19 cellular contexts compared by ENCODE assay signal in genomic region chr1:94901841-94902240, GRCh38.
"Had no signal": no experiment of that assay in that cellular context is flagged by ENCODE, and none has a peak within 500 bp of the region (broad histone marks: within the 10 kb centered on the region; RNA-seq: fewer than 3 reads in every experiment).

No MANE protein-coding gene starts in this region.

- H3K9me3 ChIP-seq: breast epithelium, esophagus squamous epithelium, heart right ventricle, prostate gland had no signal

- H3K4me1 Mint-ChIP-seq: activated CD4-positive, alpha-beta memory T cell treated with anti-CD3 and anti-CD28 coated beads, Interleukin-2, amount 10 ng/mL, durations not matched to agents 7 days and 5 days; stimulated activated naive B cell treated with anti-CD40 and anti-IgM and Interleukin-4, amounts not matched to agents 10 μg/mL and 1 μg/mL and 100 μg/mL, for 72 hours had no signal

- H3K27ac Mint-ChIP-seq: activated CD4-positive, alpha-beta memory T cell treated with anti-CD3 and anti-CD28 coated beads, Interleukin-2, amount 10 ng/mL, durations not matched to agents 7 days and 5 days; activated naive CD8-positive, alpha-beta T cell; natural killer cell treated with Interleukin-12 subunit alpha and Interleukin-12 subunit beta and Interleukin-15 and Interleukin-18, amount 100 ng/mL, for 72 hours; stimulated activated naive B cell treated with anti-CD40 and anti-IgM and Interleukin-4, amounts not matched to agents 10 μg/mL and 1 μg/mL and 100 μg/mL, for 72 hours had no signal

- H3K4me3 ChIP-seq: breast epithelium, esophagus squamous epithelium, heart right ventricle, prostate gland had no signal

- H3K27me3 Mint-ChIP-seq: activated naive CD8-positive, alpha-beta T cell; stimulated activated naive B cell treated with anti-CD40 and anti-IgM and Interleukin-4, amounts not matched to agents 10 μg/mL and 1 μg/mL and 100 μg/mL, for 72 hours had no signal

- H3K9me3 Mint-ChIP-seq: activated CD4-positive, alpha-beta memory T cell treated with anti-CD3 and anti-CD28 coated beads, Interleukin-2, amount 10 ng/mL, durations not matched to agents 7 days and 5 days; natural killer cell treated with Interleukin-12 subunit alpha and Interleukin-12 subunit beta and Interleukin-15 and Interleukin-18, amount 100 ng/mL, for 72 hours; stimulated activated naive B cell treated with anti-CD40 and anti-IgM and Interleukin-4, amounts not matched to agents 10 μg/mL and 1 μg/mL and 100 μg/mL, for 72 hours had no signal

- H3K4me3 Mint-ChIP-seq: activated CD4-positive, alpha-beta memory T cell treated with anti-CD3 and anti-CD28 coated beads, Interleukin-2, amount 10 ng/mL, durations not matched to agents 7 days and 5 days; activated naive CD8-positive, alpha-beta T cell; natural killer cell treated with Interleukin-12 subunit alpha and Interleukin-12 subunit beta and Interleukin-15 and Interleukin-18, amount 100 ng/mL, for 72 hours; stimulated activated naive B cell treated with anti-CD40 and anti-IgM and Interleukin-4, amounts not matched to agents 10 μg/mL and 1 μg/mL and 100 μg/mL, for 72 hours had no signal

- H3K27me3 ChIP-seq: breast epithelium, esophagus squamous epithelium, heart right ventricle had no signal

- H3K4me1 ChIP-seq: prostate gland had no signal

- H3K36me3 ChIP-seq: prostate gland had no signal

- DNase-seq: activated CD4-positive, alpha-beta memory T cell treated with anti-CD3 and anti-CD28 coated beads, Interleukin-2, amount 10 ng/mL, durations not matched to agents 7 days and 5 days; activated CD4-positive, alpha-beta T cell treated with anti-CD3 and anti-CD28 coated beads for 1 hour; activated gamma-delta T cell; activated T-cell treated with anti-CD3 and anti-CD28 coated beads, Interleukin-2, amount 50 U/mL, for 48 hours; amygdala; esophagus squamous epithelium; heart right ventricle; islet precursor cell; mammary epithelial cell; occipital lobe; stimulated activated CD4-positive, alpha-beta T cell treated with anti-CD3 and anti-CD28 coated beads, Interleukin-2, amount 100 ng/mL, for 24 hours; stimulated activated naive B cell treated with anti-CD40 and anti-IgM and Interleukin-4, amounts not matched to agents 10 μg/mL and 1 μg/mL and 100 μg/mL, for 72 hours; trophoblast cell had no signal

- ATAC-seq: heart right ventricle; left lobe of liver; natural killer cell treated with Interleukin-12 subunit alpha and Interleukin-12 subunit beta and Interleukin-15 and Interleukin-18, amount 100 ng/mL, for 72 hours; sciatic nerve; stimulated activated naive B cell treated with anti-CD40 and anti-IgM and Interleukin-4, amounts not matched to agents 10 μg/mL and 1 μg/mL and 100 μg/mL, for 72 hours had no signal

- H3K27ac ChIP-seq: breast epithelium, esophagus squamous epithelium, heart right ventricle, prostate gland had no signal
